In genomic region chr3:50121416-50122032, GRCh38 we compare ENCODE assay signal across 8 cellular contexts. TPM values are rescaled to one million over a fixed set of nuclear protein-coding genes. Genes with fewer than 3 reads are reported as not detected.
A peak's percentile ranks its signal among the peaks of the same experiment; 100 is the strongest.
DNase-seq lines count a peak whose midpoint lies in the region; ATAC-seq and TF ChIP-seq lines count a peak whose summit lies in the region.

No MANE protein-coding gene starts in this region.

- intact Hi-C loops in activated CD4-positive, alpha-beta T cell treated with anti-CD3 and anti-CD28 coated beads for 36 hours (cut with DNase I, micrococcal nuclease), result loop anchor here (1.0 to 5.0 kb wide), 5 partner anchors 33 to 152 kb away; no protein-coding TSS in a partner anchor
- intact Hi-C loops in colonic mucosa (cut with DNase I) (loop anchor here (2.0 kb wide), 1 partner anchor 67 kb away; no protein-coding TSS in a partner anchor), lower leg skin (cut with DNase I; ENCODE audit: low total_unique reads) (loop anchor here (2.0 to 10.0 kb wide), 2 partner anchors 67 to 153 kb away; partner anchors contain the start of gene LSMEM2)

- no peak overlapping the region for H2BK5ac ChIP-seq in H9 (ENCODE audit: insufficient read length, low read length)

- H3K4me3 Mint-ChIP-seq in H9, result no peak overlapping the region
- no peak overlapping the region for H3K4me3 Mint-ChIP-seq in activated CD4-positive, alpha-beta T cell treated with anti-CD3 and anti-CD28 coated beads for 36 hours

- WGBS in H9 (ENCODE audit: extremely low coverage, insufficient read length, low lambda C conversion rate), result no CpG with 5 or more reads among the region's 11 CpGs
- WGBS in lower leg skin, 2 donors, result 15 to 16% methylated on average over 11 of the region's 11 CpGs

- no peaks in the 10 kb centered on the region for H3K9me3 ChIP-seq in H9 (ENCODE audit: control insufficient read depth, low read depth, low read length)
- H3K9me3 ChIP-seq in colonic mucosa, result no peaks in the 10 kb centered on the region

- CTCF ChIA-PET in activated CD4-positive, alpha-beta T cell treated with anti-CD3 and anti-CD28 coated beads for 36 hours (lab: Charles Lee), result interaction anchor here (0.6 to 3.2 kb wide), 15 partner anchors 9 to 240 kb away, joined by 3 to 20 read pairs (median 4); partner anchors contain the start of gene GNAT1

- H3K4me1 ChIP-seq in H9 (ENCODE audit: insufficient read depth, low read length) (peaks cover 4% of the 10 kb centered on the region; the same call in 1 of the 2 replicates), colonic mucosa (no peaks in the 10 kb centered on the region)

- no peak overlapping the region for H3K18ac ChIP-seq in H9 (ENCODE audit: insufficient read length, low read depth, low read length)

- no peaks in the 10 kb centered on the region for H3K79me1 ChIP-seq in H9 (ENCODE audit: insufficient read depth, low read depth, low read length, poor library complexity, severe bottlenecking)

- H2AFZ ChIP-seq in H9 (ENCODE audit: low read length), result no peak overlapping the region

- POLR2A ChIA-PET in activated CD4-positive, alpha-beta T cell treated with anti-CD3 and anti-CD28 coated beads for 36 hours (lab: Charles Lee), result interaction anchor here (0.9 to 1.3 kb wide), 3 partner anchors 8 to 16 kb away, joined by 3 to 5 read pairs (median 3); no protein-coding TSS in a partner anchor

- H3K4me2 ChIP-seq in H9 (ENCODE audit: insufficient read depth, insufficient read length, low read length), result no peak overlapping the region

- H3K9ac ChIP-seq in H9 (ENCODE audit: extremely low read depth, insufficient read length, low read length) (no peak overlapping the region), colonic mucosa (ENCODE audit: low read depth in 2 of 2, low read length in 2 of 2) (no peak overlapping the region)

- peak; percentile 93 for ATAC-seq in activated CD4-positive, alpha-beta T cell treated with anti-CD3 and anti-CD28 coated beads for 36 hours
- no peak for ATAC-seq in GM21447 (IDR thresholded peaks at IDR 0.05; ENCODE audit: unreplicated experiment)

- no peak overlapping the region for H2AK5ac ChIP-seq in H9 (ENCODE audit: insufficient read length, low read length)

- no peak overlapping the region for H3K27ac Mint-ChIP-seq in H9
- H3K27ac Mint-ChIP-seq in activated CD4-positive, alpha-beta T cell treated with anti-CD3 and anti-CD28 coated beads for 36 hours, result no peak overlapping the region

- H4K8ac ChIP-seq in H9 (replicated peaks; ENCODE audit: insufficient read length, low read depth, low read length), result no peak overlapping the region

- H3K14ac ChIP-seq in H9 (ENCODE audit: insufficient read depth, low read length), result no peak overlapping the region

- H4K20me1 ChIP-seq in H9 (ENCODE audit: control insufficient read depth, insufficient read depth, insufficient read length), result no peaks in the 10 kb centered on the region

- H3K4me1 Mint-ChIP-seq in H9, result peaks cover 27 to 35% of the 10 kb centered on the region in 2 experiments
- H3K4me1 Mint-ChIP-seq in activated CD4-positive, alpha-beta T cell treated with anti-CD3 and anti-CD28 coated beads for 36 hours, result no peaks in the 10 kb centered on the region

- no peaks in the 10 kb centered on the region for H3K79me2 ChIP-seq in H9 (ENCODE audit: insufficient read depth, low read length)

- H3K27me3 ChIP-seq in H9 (ENCODE audit: insufficient read depth, low read length) (no peaks in the 10 kb centered on the region), colonic mucosa (no peaks in the 10 kb centered on the region)

- H2BK20ac ChIP-seq in H9 (ENCODE audit: low read depth, low read length, poor library complexity, severe bottlenecking), result no peak overlapping the region

- H3K23me2 ChIP-seq in H9 (ENCODE audit: insufficient read length, low read depth, low read length, poor library complexity, severe bottlenecking), result no peaks in the 10 kb centered on the region

- H3K23ac ChIP-seq in H9 (ENCODE audit: insufficient read length, low read depth, low read length), result no peak overlapping the region

- H2BK15ac ChIP-seq in H9 (ENCODE audit: low read depth, low read length), result no peak overlapping the region

- no peak overlapping the region for H3K56ac ChIP-seq in H9 (ENCODE audit: insufficient read length, low read depth, low read length)

- peaks cover 27 to 38% (median 33%) of the 10 kb centered on the region in 3 experiments for H3K36me3 Mint-ChIP-seq in H9 (ENCODE audit: insufficient read depth in 1 of 3, low read depth in 3 of 3)
- peaks cover 16% of the 10 kb centered on the region for H3K36me3 Mint-ChIP-seq in activated CD4-positive, alpha-beta T cell treated with anti-CD3 and anti-CD28 coated beads for 36 hours (ENCODE audit: low read depth)

- H3K9me3 Mint-ChIP-seq in H9, result no peaks in the 10 kb centered on the region
- no peaks in the 10 kb centered on the region for H3K9me3 Mint-ChIP-seq in activated CD4-positive, alpha-beta T cell treated with anti-CD3 and anti-CD28 coated beads for 36 hours (ENCODE audit: low read depth)

- H3K27me3 Mint-ChIP-seq in H9 (ENCODE audit: low read depth), result peaks cover 4% of the 10 kb centered on the region; the same call in 1 of the 2 replicates
- H3K27me3 Mint-ChIP-seq in activated CD4-positive, alpha-beta T cell treated with anti-CD3 and anti-CD28 coated beads for 36 hours, result no peaks in the 10 kb centered on the region

- H3K27ac ChIP-seq in H9 (ENCODE audit: insufficient read length, low read depth, low read length) (no peak overlapping the region), colonic mucosa (no peak overlapping the region)

- no peak overlapping the region for H2BK12ac ChIP-seq in H9 (ENCODE audit: insufficient read length, low read depth, low read length)

- TF ChIP-seq CTCF in H9 (conservative IDR thresholded peaks at IDR 0.05) (peak; percentile 96), colonic mucosa (IDR thresholded peaks at IDR 0.05) (peak; percentile 68), lower leg skin (IDR thresholded peaks at IDR 0.05) (no peak)

- no peak for TF ChIP-seq POLR2A in lower leg skin (IDR thresholded peaks at IDR 0.05)

- no peak overlapping the region for H3K4ac ChIP-seq in H9 (ENCODE audit: low read depth, low read length)

- H4K91ac ChIP-seq in H9 (ENCODE audit: insufficient read length, low read depth, low read length), result no peak overlapping the region

- H2BK120ac ChIP-seq in H9 (ENCODE audit: low read depth, low read length, poor library complexity, severe bottlenecking), result no peak overlapping the region

- no peak overlapping the region for H4K5ac ChIP-seq in H9 (ENCODE audit: insufficient read length, low read depth, low read length)

- peaks cover 20% of the 10 kb centered on the region for H3K36me3 ChIP-seq in colonic mucosa

- no peak overlapping the region for H3T11ph ChIP-seq in H9 (ENCODE audit: low read length)

- H3K4me3 ChIP-seq in colonic mucosa, result no peak overlapping the region
- H3K4me3 ChIP-seq in lower leg skin (ENCODE audit: low read depth, poor library complexity, severe bottlenecking), result no peak overlapping the region

- peak; percentile 69 for DNase-seq in DMS53 (lab: John Stamatoyannopoulos, UW)
- DNase-seq in H9, result peak; percentile 84
- DNase-seq in NCI-H345 (lab: John Stamatoyannopoulos, UW), result peak; percentile 62
- peak; percentile 87 for DNase-seq in activated CD4-positive, alpha-beta T cell treated with anti-CD3 and anti-CD28 coated beads for 36 hours
- peak; percentile 80 for DNase-seq in colonic mucosa
- peak; percentile 58 to 95 for DNase-seq in lower leg skin (ENCODE audit: low spot score in 2 of 2)
- DNase-seq in stimulated activated CD4-positive, alpha-beta T cell treated with anti-CD3 and anti-CD28 coated beads, TNF-alpha, amount 100 ng/mL, for 48 hours (ENCODE audit: low read depth in 3 of 3), result peak; percentile 44 to 72 (median 45)

RNA-seq across cellular contexts. Expression of gene RBM5, which starts 32.8 kb away (rescaled TPM):
- total RNA-seq in H9 (2021), result 110 and 123 TPM in 2 replicates
- total RNA-seq in activated CD4-positive, alpha-beta T cell treated with anti-CD3 and anti-CD28 coated beads for 36 hours, result 100 to 1,000 TPM; 118 to 131 TPM
- 100 to 1,000 TPM; 104 to 114 TPM for total RNA-seq in colonic mucosa
- total RNA-seq in lower leg skin, result 100 to 1,000 TPM; 131 to 244 (median 138) TPM

RNA-seq across cellular contexts. Expression of gene SEMA3F, which starts 33.6 kb away (rescaled TPM):
- total RNA-seq in H9 (2021), result 11.9 and 14.3 TPM in 2 replicates
- total RNA-seq in activated CD4-positive, alpha-beta T cell treated with anti-CD3 and anti-CD28 coated beads for 36 hours, result under 1 TPM; 0.25 to 0.46 TPM
- 10 to 100 TPM; 14.7 to 24.0 TPM for total RNA-seq in colonic mucosa
- total RNA-seq in lower leg skin, result 100 to 1,000 TPM; 106 to 151 (median 120) TPM

Comparison
In these comparisons a context has a peak if more than half of its experiments do, and no peak if none do; other contexts are left out.
1. CTCF ChIP-seq: peak in H9 (single experiment) and colonic mucosa (single experiment); none in lower leg skin (0 of 3).
2. Peak in every context shown above with its lines, with median percentiles within 50 percentile points of each other: DNase-seq.